ENCODE assay signal across 20 cellular contexts in genomic region chr11:69773626-69774353, GRCh38. TPM values are rescaled to one million over a fixed set of nuclear protein-coding genes. Genes with fewer than 3 reads are reported as not detected.
DNase-seq lines count a peak whose midpoint lies in the region; ATAC-seq and TF ChIP-seq lines count a peak whose summit lies in the region.
"Had no signal": no experiment of that assay in that cellular context is flagged by ENCODE, and none has a peak within 500 bp of the region (broad histone marks: within the 10 kb centered on the region; RNA-seq: fewer than 3 reads in every experiment).

No MANE protein-coding gene starts in this region.

- peaks cover 5% of the 10 kb centered on the region for H3K9me3 Mint-ChIP-seq in nephron progenitor cell
- H3K9me3 Mint-ChIP-seq: CD4-positive, CD25-positive, alpha-beta regulatory T cell had no signal

- H3K4me1 ChIP-seq in ectodermal cell (ENCODE audit: control insufficient read depth, insufficient read depth, low read length) (peaks cover 37% of the 10 kb centered on the region), testis (no peaks in the 10 kb centered on the region)
- H3K4me1 ChIP-seq: SJCRH30 had no signal

- H3K27ac Mint-ChIP-seq in nephron progenitor cell, result no peak overlapping the region
- H3K27ac Mint-ChIP-seq: CD4-positive, CD25-positive, alpha-beta regulatory T cell had no signal

- H3K9me3 ChIP-seq in ectodermal cell (ENCODE audit: control insufficient read depth, low read length) (no peaks in the 10 kb centered on the region), iPS-18c (ENCODE audit: control insufficient read depth, insufficient read depth, low read length) (peaks cover 2% of the 10 kb centered on the region), testis (no peaks in the 10 kb centered on the region)
- H3K9me3 ChIP-seq: SJCRH30 had no signal

- H3K27ac ChIP-seq in ectodermal cell (ENCODE audit: insufficient read depth, low read depth, low read length, poor library complexity, severe bottlenecking) (no peak overlapping the region), testis (no peak overlapping the region)
- H3K27ac ChIP-seq: KMS-11, PC-9, SJCRH30 had no signal

- TF ChIP-seq POLR2A in testis (IDR thresholded peaks at IDR 0.05), result no peak

- DNase-seq in H7, result peak; percentile 81
- DNase-seq in testis, result no peak
- DNase-seq in NK-92 (lab: John Stamatoyannopoulos, UW; ENCODE audit: unreplicated experiment), result no peak
- DNase-seq in nephron progenitor cell, result no peak
- DNase-seq: ACHN; AML-193; Calu3; CD4-positive, CD25-positive, alpha-beta regulatory T cell; HCEC 1CT; NCI-H1436 treated with DMSO at 0.1 percent for 48 hours; NCI-H2081; NCI-H748 treated with DMSO at 0.1 percent for 48 hours; PC-9; SJCRH30 had no signal

- intact Hi-C loops in testis (cut with DNase I; ENCODE audit: low total_unique reads), result no loop called here

- no peak for TF ChIP-seq CTCF in testis (IDR thresholded peaks at IDR 0.05)
- no peak for TF ChIP-seq CTCF in nephron progenitor cell (IDR thresholded peaks at IDR 0.05)

- H3K36me3 ChIP-seq in H7 (replicated peaks; ENCODE audit: control insufficient read depth, insufficient read depth, low read length) (no peaks in the 10 kb centered on the region), ectodermal cell (ENCODE audit: control insufficient read depth, insufficient read depth, low read length) (no peaks in the 10 kb centered on the region), testis (ENCODE audit: low read depth, missing control alignments) (no peaks in the 10 kb centered on the region)
- H3K36me3 ChIP-seq: SJCRH30 had no signal

- peaks cover 35% of the 10 kb centered on the region for H3K4me1 Mint-ChIP-seq in nephron progenitor cell
- H3K4me1 Mint-ChIP-seq: CD4-positive, CD25-positive, alpha-beta regulatory T cell had no signal

- peaks cover 87% of the 10 kb centered on the region for H3K27me3 Mint-ChIP-seq in nephron progenitor cell (ENCODE audit: low read depth, poor library complexity)

- no peaks in the 10 kb centered on the region for H3K36me3 Mint-ChIP-seq in nephron progenitor cell (ENCODE audit: low read depth)
- H3K36me3 Mint-ChIP-seq: CD4-positive, CD25-positive, alpha-beta regulatory T cell had no signal

- peaks cover 40% of the 10 kb centered on the region for H3K27me3 ChIP-seq in H7 (ENCODE audit: control insufficient read depth, insufficient read depth, low read length)
- peaks cover 71% of the 10 kb centered on the region for H3K27me3 ChIP-seq in ectodermal cell (ENCODE audit: control insufficient read depth, insufficient read depth, low read length, poor library complexity, severe bottlenecking)
- no peaks in the 10 kb centered on the region for H3K27me3 ChIP-seq in testis
- H3K27me3 ChIP-seq: SJCRH30 had no signal

- no peak for ATAC-seq in HG03108 (IDR thresholded peaks at IDR 0.05; ENCODE audit: unreplicated experiment)

- H3K4me3 ChIP-seq in H7 (ENCODE audit: insufficient read depth, low read depth, low read length), result peak overlapping the region; percentile 45
- H3K4me3 ChIP-seq in ectodermal cell (ENCODE audit: insufficient read depth, low read depth, low read length), result peak overlapping the region; percentile 29
- H3K4me3 ChIP-seq in iPS-18c (ENCODE audit: insufficient read depth, low read depth, low read length), result peak overlapping the region; percentile 58; the same call in 1 of the 2 replicates
- H3K4me3 ChIP-seq in testis, result peak overlapping the region; percentile 34 to 53
- H3K4me3 ChIP-seq: PC-9, SJCRH30 had no signal

- 43 to 46% methylated on average over 30 of the region's 30 CpGs for WGBS in ectodermal cell, 2 experiments
- WGBS in testis, 2 donors, result 7 to 8% methylated on average over 3 to 28 of the region's 30 CpGs

- H3K4me3 Mint-ChIP-seq in nephron progenitor cell, result no peak overlapping the region
- H3K4me3 Mint-ChIP-seq: CD4-positive, CD25-positive, alpha-beta regulatory T cell had no signal

RNA-seq across cellular contexts. Expression of gene FGF4, which starts 1.4 kb away (rescaled TPM):
- total RNA-seq in H7 (2014; rRNA removed; shearing (Covaris generic)), result 11.8 and 15.9 TPM in 2 replicates
- not detected for polyA plus RNA-seq in ectodermal cell (2013, experiment 1 of 4)
- polyA plus RNA-seq in ectodermal cell (2013, experiment 2 of 4), result 0.09 TPM
- 0.05 TPM for polyA plus RNA-seq in ectodermal cell (2013, experiment 3 of 4)
- 0.08 TPM for polyA plus RNA-seq in ectodermal cell (2013, experiment 4 of 4)
- 1 to 10 TPM in 1 of 2 donors, under 1 TPM in 1; 0.87 to 2.8 TPM for total RNA-seq in testis
- 0.28 TPM for polyA plus RNA-seq in testis (ENCODE audit: insufficient read depth, low read depth, low replicate concordance)
- total RNA-seq: Calu3; CD4-positive, CD25-positive, alpha-beta regulatory T cell; M059J; NCI-H460; PC-9; SJCRH30 had no signal
- polyA plus RNA-seq: CD4-positive, CD25-positive, alpha-beta regulatory T cell had no signal

RNA-seq across cellular contexts. Expression of gene FGF3, which starts 45.4 kb away (rescaled TPM):
- 0.15 TPM in 1 of 2 replicates, not detected in the other for total RNA-seq in H7 (2014; rRNA removed; shearing (Covaris generic))
- 0.61 TPM for polyA plus RNA-seq in ectodermal cell (2013, experiment 1 of 4)
- polyA plus RNA-seq in ectodermal cell (2013, experiment 2 of 4), result 0.46 TPM
- polyA plus RNA-seq in ectodermal cell (2013, experiment 3 of 4), result 1.7 TPM
- polyA plus RNA-seq in ectodermal cell (2013, experiment 4 of 4), result 0.49 TPM
- total RNA-seq in testis, result under 1 TPM in 1 of 2 donors, not detected in 1; 0.50 TPM
- not detected for polyA plus RNA-seq in testis (ENCODE audit: insufficient read depth, low read depth, low replicate concordance)
- total RNA-seq: Calu3; CD4-positive, CD25-positive, alpha-beta regulatory T cell; M059J; NCI-H460; PC-9; SJCRH30 had no signal
- polyA plus RNA-seq: CD4-positive, CD25-positive, alpha-beta regulatory T cell had no signal
